13 cellular contexts compared by ENCODE assay signal in genomic region chr3:99505200-99505599, GRCh38.
DNase-seq lines count a peak whose midpoint lies in the region; ATAC-seq and TF ChIP-seq lines count a peak whose summit lies in the region.
"Had no signal": no experiment of that assay in that cellular context is flagged by ENCODE, and none has a peak within 500 bp of the region (broad histone marks: within the 10 kb centered on the region; RNA-seq: fewer than 3 reads in every experiment).

No MANE protein-coding gene starts in this region.

- H3K27ac Mint-ChIP-seq in osteocyte (ENCODE audit: unreplicated experiment), result peak overlapping the region; percentile 93
- no peak overlapping the region for H3K27ac Mint-ChIP-seq in T-helper 2 cell treated with Interferon-gamma antibody and Interleukin-4, amounts not matched to agents 5 μg/mL and 100 μg/mL, for 36 hours

- H3K9me3 Mint-ChIP-seq in osteocyte (ENCODE audit: unreplicated experiment), result no peaks in the 10 kb centered on the region
- no peaks in the 10 kb centered on the region for H3K9me3 Mint-ChIP-seq in T-helper 2 cell treated with Interferon-gamma antibody and Interleukin-4, amounts not matched to agents 5 μg/mL and 100 μg/mL, for 36 hours

- peaks cover 15% of the 10 kb centered on the region for H3K36me3 Mint-ChIP-seq in osteocyte (ENCODE audit: unreplicated experiment)
- no peaks in the 10 kb centered on the region for H3K36me3 Mint-ChIP-seq in T-helper 2 cell treated with Interferon-gamma antibody and Interleukin-4, amounts not matched to agents 5 μg/mL and 100 μg/mL, for 36 hours (ENCODE audit: low read depth)

- H3K4me3 Mint-ChIP-seq in osteocyte (ENCODE audit: unreplicated experiment), result no peak overlapping the region
- H3K4me3 Mint-ChIP-seq in T-helper 2 cell treated with Interferon-gamma antibody and Interleukin-4, amounts not matched to agents 5 μg/mL and 100 μg/mL, for 36 hours, result no peak overlapping the region

- no peak for TF ChIP-seq CTCF in osteocyte (IDR thresholded peaks at IDR 0.05)

- H3K4me1 Mint-ChIP-seq in osteocyte (ENCODE audit: unreplicated experiment), result peaks cover 89% of the 10 kb centered on the region
- H3K4me1 Mint-ChIP-seq in T-helper 2 cell treated with Interferon-gamma antibody and Interleukin-4, amounts not matched to agents 5 μg/mL and 100 μg/mL, for 36 hours (ENCODE audit: low read depth), result peaks cover 3% of the 10 kb centered on the region

- ATAC-seq in GM18861 (IDR thresholded peaks at IDR 0.05; ENCODE audit: unreplicated experiment) (peak; percentile 48), HG02885 (IDR thresholded peaks at IDR 0.05; ENCODE audit: poor library complexity, unreplicated experiment) (peak; percentile 27), HG03095 (IDR thresholded peaks at IDR 0.05; ENCODE audit: unreplicated experiment) (no peak), HG02571 (IDR thresholded peaks at IDR 0.05; ENCODE audit: unreplicated experiment) (no peak), GM18909 (IDR thresholded peaks at IDR 0.05; ENCODE audit: poor library complexity, unreplicated experiment) (no peak)

- peak; percentile 34 for DNase-seq in RPMI7951 (ENCODE audit: low read depth)
- DNase-seq in osteocyte (ENCODE audit: extremely low spot score, unreplicated experiment), result no peak
- DNase-seq in T-helper 2 cell treated with Interferon-gamma antibody and Interleukin-4, amounts not matched to agents 5 μg/mL and 100 μg/mL, for 36 hours (ENCODE audit: low spot score), result no peak
- DNase-seq: activated CD4-positive, alpha-beta T cell treated with anti-CD3 and anti-CD28 coated beads for 1 hour; cortex of kidney; esophagus squamous epithelium; NCI-H2227 treated with DMSO at 0.1 percent for 48 hours; small intestine had no signal

- no peaks in the 10 kb centered on the region for H3K27me3 Mint-ChIP-seq in osteocyte (ENCODE audit: unreplicated experiment)
- H3K27me3 Mint-ChIP-seq in T-helper 2 cell treated with Interferon-gamma antibody and Interleukin-4, amounts not matched to agents 5 μg/mL and 100 μg/mL, for 36 hours (ENCODE audit: low read depth), result no peaks in the 10 kb centered on the region

Comparison
In these comparisons a context has a peak if more than half of its experiments do, and no peak if none do; other contexts are left out.
1. ATAC-seq: peak in GM18861 (single experiment) and HG02885 (single experiment); none in HG03095 (single experiment), HG02571 (single experiment) and GM18909 (single experiment).